Comparison of ENCODE assay signal across 1 cellular context in the genomic region with DNA sequence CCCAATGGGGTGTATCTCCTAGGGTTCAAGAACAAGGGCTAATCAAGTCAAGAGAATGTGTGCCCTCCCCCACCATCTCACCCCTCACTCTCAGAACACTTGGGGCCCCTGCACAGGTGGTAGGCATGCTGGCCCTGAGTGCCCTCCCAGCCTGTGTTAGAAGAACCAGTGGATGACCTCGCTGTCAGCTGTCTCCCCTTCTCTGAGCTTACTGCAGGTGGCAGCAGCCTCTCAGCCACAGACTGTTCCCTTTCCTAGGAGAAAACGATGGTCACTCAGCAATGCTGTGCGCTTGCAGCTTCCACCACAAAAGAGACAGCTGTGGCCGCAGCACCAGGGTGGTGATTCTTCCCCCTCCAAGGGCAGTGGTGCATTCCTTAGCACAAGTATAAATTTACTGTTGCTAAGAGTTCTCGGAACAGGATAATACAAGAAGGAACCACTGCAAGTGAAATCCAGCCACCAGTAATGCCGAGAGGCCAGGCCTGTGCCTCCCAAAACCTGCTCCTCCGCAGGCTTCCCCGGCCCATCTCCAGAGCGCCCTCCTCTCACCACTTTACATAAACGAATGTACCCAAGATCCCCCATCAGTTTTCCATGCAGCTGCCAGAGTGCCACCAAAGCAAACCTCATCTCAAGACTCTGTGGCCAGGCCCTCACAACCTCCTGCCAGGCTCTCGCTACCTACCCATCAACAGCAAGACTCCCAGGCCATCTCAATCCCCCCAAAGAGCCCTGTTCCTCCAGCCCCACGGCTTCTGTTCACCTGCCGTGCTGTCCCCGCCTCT.
TF ChIP-seq lines count a peak whose summit lies in the region.

No MANE protein-coding gene starts in this region.

TF ChIP-seq in IMR-90, 13 proteins besides CTCF, POLR2A, EP300 and RAD21 (continued from another document):
- no peak for TF ChIP-seq FOS (IDR thresholded peaks at IDR 0.05; ENCODE audit: low read depth, low read length)
- peak; percentile 98 for TF ChIP-seq SMC3 (IDR thresholded peaks at IDR 0.05; ENCODE audit: low read depth, low read length)
- peak; percentile 30 for TF ChIP-seq RCOR1 (IDR thresholded peaks at IDR 0.05; ENCODE audit: insufficient replicate concordance, low read length)
